ENCODE assay signal across 33 cellular contexts in genomic region chr14:36512585-36513003, GRCh38. TPM values are rescaled to one million over a fixed set of nuclear protein-coding genes. Genes with fewer than 3 reads are reported as not detected.
A peak's percentile ranks its signal among the peaks of the same experiment; 100 is the strongest.
DNase-seq lines count a peak whose midpoint lies in the region; ATAC-seq and TF ChIP-seq lines count a peak whose summit lies in the region.
"Had no signal": no experiment of that assay in that cellular context is flagged by ENCODE, and none has a peak within 500 bp of the region (broad histone marks: within the 10 kb centered on the region; RNA-seq: fewer than 3 reads in every experiment).

No MANE protein-coding gene starts in this region.

- TF ChIP-seq POLR2A in upper lobe of left lung (IDR thresholded peaks at IDR 0.05): peak in 1 of 4 donors; percentile 23

- H3K4me2 ChIP-seq in PC-9: no peak overlapping the region
- H3K4me2 ChIP-seq: hepatocyte had no signal

- CTCF ChIA-PET in PC-9 (lab: Charles Lee): no interaction called here

- TF ChIP-seq CTCF in epithelial cell of esophagus (IDR thresholded peaks at IDR 0.05; ENCODE audit: insufficient read depth, low read depth, low read length, missing control alignments) (no peak), upper lobe of left lung (IDR thresholded peaks at IDR 0.05) (no peak), GM20000 (IDR thresholded peaks at IDR 0.05; ENCODE audit: extremely low read depth, missing control alignments) (no peak), PC-9 (conservative IDR thresholded peaks at IDR 0.05) (no peak)

- no peak overlapping the region for H2AFZ ChIP-seq in PC-9
- H2AFZ ChIP-seq: hepatocyte had no signal

- peak overlapping the region; percentile 7 for H3K4me3 ChIP-seq in epithelial cell of esophagus (ENCODE audit: low read length)
- peak overlapping the region in 3 of 4 donors; percentile 35 to 54 (median 52) for H3K4me3 ChIP-seq in upper lobe of left lung
- no peak overlapping the region for H3K4me3 ChIP-seq in PC-9
- H3K4me3 ChIP-seq: hepatocyte, ovary, SJCRH30, transverse colon had no signal

- H3K36me3 ChIP-seq in upper lobe of left lung (no peaks in the 10 kb centered on the region), PC-9 (ENCODE audit: low read depth) (no peaks in the 10 kb centered on the region)
- H3K36me3 ChIP-seq: brain microvascular endothelial cell, gastrocnemius medialis, ovary, SJCRH30, transverse colon, WERI-Rb-1 had no signal

- no peaks in the 10 kb centered on the region for H3K9me2 ChIP-seq in PC-9 (ENCODE audit: insufficient read depth)

- peak; percentile 61 to 68 for DNase-seq in NCI-H524 (lab: John Stamatoyannopoulos, UW)
- no peak for DNase-seq in NCI-H524 treated with DMSO at 0.1 percent for 48 hours (lab: John Stamatoyannopoulos, UW)
- DNase-seq in NCI-H2227 (lab: John Stamatoyannopoulos, UW; ENCODE audit: unreplicated experiment): peak; percentile 64
- no peak for DNase-seq in epithelial cell of esophagus (ENCODE audit: low read depth)
- no peak for DNase-seq in upper lobe of left lung
- DNase-seq in GM20000 (ENCODE audit: low spot score): no peak
- DNase-seq in PC-9: no peak
- DNase-seq: ACHN; activated CD4-positive, alpha-beta T cell treated with anti-CD3 and anti-CD28 coated beads for 4 hours; activated naive CD4-positive, alpha-beta T cell treated with anti-CD3 and anti-CD28 coated beads, Interleukin-2, amount 50 U/mL, for 16 hours; brain microvascular endothelial cell; CD8-positive, alpha-beta T cell; gastrocnemius medialis; GDM1; left cardiac atrium; NCI-H2081 treated with DMSO at 0.1 percent for 48 hours; NCI-H748 treated with DMSO at 0.1 percent for 48 hours; ovary; SJCRH30; stimulated activated CD4-positive, alpha-beta T cell treated with anti-CD3 and anti-CD28 coated beads, Interleukin-15, amount 100 ng/mL, for 24 hours; stimulated activated CD4-positive, alpha-beta T cell treated with anti-CD3 and anti-CD28 coated beads, Interleukin-4, amount 100 ng/mL, for 4 hours; T-cell; transverse colon; WERI-Rb-1 had no signal

- no peaks in the 10 kb centered on the region for H3F3A ChIP-seq in PC-9 (ENCODE audit: insufficient read depth, low read depth)

- peak overlapping the region; percentile 83 to 93 (median 88) for H3K27ac ChIP-seq in upper lobe of left lung
- H3K27ac ChIP-seq in PC-9: no peak overlapping the region
- H3K27ac ChIP-seq: brain microvascular endothelial cell, gastrocnemius medialis, hepatocyte, ovary, SJCRH30, transverse colon, WERI-Rb-1 had no signal

- H3K27me3 ChIP-seq in upper lobe of left lung: peaks cover 0 to 36% (median 9%) of the 10 kb centered on the region in 4 donors
- H3K27me3 ChIP-seq in PC-9 (ENCODE audit: insufficient read depth, low read depth): 0 out of 2 replicates have a peak, but pooled peaks cover 3% of the 10 kb centered on the region
- H3K27me3 ChIP-seq: ovary, SJCRH30 had no signal

- H3K79me2 ChIP-seq in PC-9 (ENCODE audit: low read depth): no peaks in the 10 kb centered on the region
- H3K79me2 ChIP-seq: hepatocyte had no signal

- BruUV-seq in PC-9 (replicated peaks; lab: Mats Ljungman, UMichigan): no TSS peak

- POLR2A ChIA-PET in PC-9 (lab: Charles Lee; ENCODE audit: unreplicated experiment): no interaction called here

- H3K4me1 ChIP-seq in upper lobe of left lung: peaks cover 0 to 6% (median 0%) of the 10 kb centered on the region in 4 donors
- no peaks in the 10 kb centered on the region for H3K4me1 ChIP-seq in PC-9 (replicated peaks; ENCODE audit: insufficient read depth)
- H3K4me1 ChIP-seq: gastrocnemius medialis, SJCRH30 had no signal

- no peak for ATAC-seq in upper lobe of left lung (ENCODE audit: low FRiP score in 2 of 2)
- ATAC-seq in HG02642 (IDR thresholded peaks at IDR 0.05; ENCODE audit: poor library complexity, unreplicated experiment): no peak
- ATAC-seq: CD8-positive, alpha-beta T cell; gastrocnemius medialis; left cardiac atrium; T-cell had no signal

- TF ChIP-seq EP300 in upper lobe of left lung (IDR thresholded peaks at IDR 0.05): no peak

- intact Hi-C loops in PC-9 (cut with micrococcal nuclease; ENCODE audit: unreplicated experiment): no loop called here

- WGBS in upper lobe of left lung, 2 donors: 3 to 6% methylated on average over 7 to 9 of the region's 9 CpGs

- no peaks in the 10 kb centered on the region for H3K9me3 ChIP-seq in upper lobe of left lung
- no peaks in the 10 kb centered on the region for H3K9me3 ChIP-seq in PC-9 (ENCODE audit: insufficient read depth, low read depth)
- H3K9me3 ChIP-seq: gastrocnemius medialis, transverse colon had no signal

- H4K20me1 ChIP-seq in PC-9 (ENCODE audit: insufficient read depth): no peaks in the 10 kb centered on the region

RNA-seq across cellular contexts. Expression of gene NKX2-1, which starts 7.4 kb away (rescaled TPM):
- total RNA-seq in upper lobe of left lung (100 to 1,000 TPM; 140 to 467 (median 284) TPM), PC-9 (2021) (not detected in 2 replicates)
- total RNA-seq: activated T-helper 2 cell treated with anti-CD3 and anti-CD28 coated beads, Interferon-gamma antibody, Interleukin-2, Interleukin-4, amounts not matched to agents 10 μg/mL and 5 μg/mL and 100 μg/mL, durations not matched to agents 14 hours and 24 hours and 36 hours; B cell; CD8-positive, alpha-beta T cell; cerebellum; dermis microvascular lymphatic vessel endothelial cell; gastrocnemius medialis; HT1080; left cardiac atrium; neural crest cell; RPMI7951; SJCRH30; transverse colon had no signal

Comparison
In these comparisons a context has a peak if more than half of its experiments do, and no peak if none do; other contexts are left out.
1. DNase-seq: peak in NCI-H524 (2 of 2) and NCI-H2227 (single experiment); none in NCI-H524 treated with DMSO at 0.1 percent for 48 hours (single experiment), epithelial cell of esophagus (single experiment), upper lobe of left lung (0 of 2), GM20000 (single experiment) and PC-9 (0 of 2).
2. RNA of gene NKX2-1, which starts 7.4 kb away (total RNA-seq): 140 to 467 TPM in upper lobe of left lung; not detected in PC-9; every median in the first group is over 100 times any median in the second.